ENCODE assay signal across 43 cellular contexts in the genomic region with DNA sequence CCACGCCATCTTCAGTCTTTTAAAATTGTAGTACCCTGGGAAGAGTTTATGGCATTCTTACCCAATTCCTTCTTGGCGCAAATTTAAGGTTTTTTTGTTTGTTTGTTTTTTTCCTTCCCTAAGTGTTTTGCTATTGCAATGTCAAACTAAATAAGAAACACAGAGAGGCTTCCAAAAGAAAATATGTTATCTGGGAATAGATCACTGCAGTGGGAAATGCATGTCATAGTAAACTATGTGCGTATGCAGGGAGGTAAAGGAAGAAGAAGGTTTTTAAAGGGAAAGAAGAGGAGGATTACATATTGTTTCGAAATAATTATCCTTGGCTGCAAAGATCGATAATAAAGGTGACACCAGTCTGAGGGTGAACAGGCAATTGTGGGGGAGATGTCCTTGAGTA. TPM values are rescaled to one million over a fixed set of nuclear protein-coding genes. Genes with fewer than 3 reads are reported as not detected.
"Had no signal": no experiment of that assay in that cellular context is flagged by ENCODE, and none has a peak within 500 bp of the region (broad histone marks: within the 10 kb centered on the region; RNA-seq: fewer than 3 reads in every experiment).

No MANE protein-coding gene starts in this region.

- H3K27ac ChIP-seq: adrenal gland, body of pancreas, epithelial cell of prostate, esophagus squamous epithelium, gastroesophageal sphincter, heart right ventricle, hepatocyte, WERI-Rb-1 had no signal

- H3K4me1 Mint-ChIP-seq: activated B cell treated with CpG ODN at 0.5 μM for 24 hours; activated CD8-positive, alpha-beta memory T cell treated with anti-CD3 and anti-CD28 coated beads, Interleukin-2, amount 10 ng/mL, durations not matched to agents 7 days and 5 days; activated naive CD4-positive, alpha-beta T cell treated with anti-CD3 and anti-CD28 coated beads, Interleukin-2, amount 50 U/mL, for 24 hours; activated naive CD8-positive, alpha-beta T cell treated with anti-CD3 and anti-CD28 coated beads, Interleukin-2, amount 50 U/mL, for 24 hours had no signal

- H3K4me3 Mint-ChIP-seq: activated B cell treated with CpG ODN at 0.5 μM for 24 hours; activated CD8-positive, alpha-beta memory T cell treated with anti-CD3 and anti-CD28 coated beads, Interleukin-2, amount 10 ng/mL, durations not matched to agents 7 days and 5 days; activated CD8-positive, alpha-beta T cell treated with anti-CD3 and anti-CD28 coated beads, Interleukin-2, amount 10 ng/mL, durations not matched to agents 7 days and 5 days; activated naive CD4-positive, alpha-beta T cell treated with anti-CD3 and anti-CD28 coated beads for 36 hours; activated naive CD4-positive, alpha-beta T cell treated with anti-CD3 and anti-CD28 coated beads, Interleukin-2, amount 50 U/mL, for 24 hours; activated naive CD8-positive, alpha-beta T cell treated with anti-CD3 and anti-CD28 coated beads for 36 hours; activated naive CD8-positive, alpha-beta T cell treated with anti-CD3 and anti-CD28 coated beads, Interleukin-2, amount 50 U/mL, for 24 hours; activated T-helper 1 cell treated with anti-CD3 and anti-CD28 coated beads, Interleukin-12 subunit alpha, Interleukin-12 subunit beta, Interleukin-2, Interleukin-4 antibody, amounts not matched to agents 30 ng/mL and 10 ng/mL and 1 ng/mL, durations not matched to agents 14 hours and 24 hours and 36 hours; effector memory CD8-positive, alpha-beta T cell; T-helper 2 cell treated with Interferon-gamma antibody and Interleukin-4, amounts not matched to agents 5 μg/mL and 100 μg/mL, for 36 hours had no signal

- H3K9me3 Mint-ChIP-seq: activated B cell treated with CpG ODN at 0.5 μM for 24 hours; activated naive CD4-positive, alpha-beta T cell treated with anti-CD3 and anti-CD28 coated beads for 36 hours; activated naive CD4-positive, alpha-beta T cell treated with anti-CD3 and anti-CD28 coated beads, Interleukin-2, amount 50 U/mL, for 24 hours; activated naive CD8-positive, alpha-beta T cell treated with anti-CD3 and anti-CD28 coated beads for 36 hours; activated naive CD8-positive, alpha-beta T cell treated with anti-CD3 and anti-CD28 coated beads, Interleukin-2, amount 50 U/mL, for 24 hours; activated T-helper 1 cell treated with anti-CD3 and anti-CD28 coated beads, Interleukin-12 subunit alpha, Interleukin-12 subunit beta, Interleukin-2, Interleukin-4 antibody, amounts not matched to agents 30 ng/mL and 10 ng/mL and 1 ng/mL, durations not matched to agents 14 hours and 24 hours and 36 hours; activated T-helper 2 cell treated with anti-CD3 and anti-CD28 coated beads, Interferon-gamma antibody, Interleukin-2, Interleukin-4, amounts not matched to agents 10 μg/mL and 5 μg/mL and 100 μg/mL, durations not matched to agents 14 hours and 24 hours and 36 hours; effector memory CD8-positive, alpha-beta T cell; T-helper 2 cell treated with Interferon-gamma antibody and Interleukin-4, amounts not matched to agents 5 μg/mL and 100 μg/mL, for 36 hours had no signal

- FAIRE-seq: colon, endothelial cell of umbilical vein had no signal

- H3K36me3 ChIP-seq: adrenal gland, esophagus squamous epithelium, gastroesophageal sphincter, heart right ventricle, WERI-Rb-1 had no signal

- DNase-seq: activated B cell treated with CpG ODN at 0.5 μM for 24 hours; activated CD4-positive, alpha-beta T cell treated with anti-CD3 and anti-CD28 coated beads for 48 hours; activated CD4-positive, alpha-beta T cell treated with anti-CD3 and anti-CD28 coated beads, Interleukin-2, amount 50 U/mL, for 1 hour; activated CD4-positive, alpha-beta T cell treated with anti-CD3 and anti-CD28 coated beads, Interleukin-2, amount 50 U/mL, for 48 hours; activated CD8-positive, alpha-beta memory T cell treated with anti-CD3 and anti-CD28 coated beads, Interleukin-2, amount 10 ng/mL, durations not matched to agents 7 days and 5 days; activated CD8-positive, alpha-beta memory T cell treated with anti-CD3 and anti-CD28 coated beads, Interleukin-2, amount 50 U/mL, for 4 hours; activated CD8-positive, alpha-beta T cell treated with anti-CD3 and anti-CD28 coated beads, Interleukin-2, amount 10 ng/mL, durations not matched to agents 7 days and 5 days; activated effector memory CD4-positive, alpha-beta T cell treated with anti-CD3 and anti-CD28 coated beads, Interleukin-2, amount 50 U/mL, for 16 hours; activated naive CD4-positive, alpha-beta T cell treated with anti-CD3 and anti-CD28 coated beads for 36 hours; activated naive CD8-positive, alpha-beta T cell treated with anti-CD3 and anti-CD28 coated beads for 36 hours; activated naive CD8-positive, alpha-beta T cell treated with anti-CD3 and anti-CD28 coated beads, Interleukin-2, amount 50 U/mL, for 24 hours; activated T-cell treated with anti-CD3 and anti-CD28 coated beads, Interleukin-2, amount 50 U/mL, for 1 hour; activated T-cell treated with anti-CD3 and anti-CD28 coated beads, Interleukin-2, amount 50 U/mL, for 48 hours; adrenal gland; amygdala; aorta; body of pancreas; caudate nucleus; cortex of kidney; dermis blood vessel endothelial cell; effector CD4-positive, alpha-beta T cell; effector memory CD8-positive, alpha-beta T cell; esophagus squamous epithelium; foreskin melanocyte; heart right ventricle; T1000; WERI-Rb-1 had no signal

- H3K9me3 ChIP-seq: adrenal gland, body of pancreas, esophagus squamous epithelium, gastroesophageal sphincter, heart right ventricle had no signal

- ATAC-seq: activated CD4-positive, CD25-positive, alpha-beta regulatory T cell treated with anti-CD3 and anti-CD28 coated beads, Interleukin-2, amount 50 U/mL, for 24 hours; activated CD8-positive, alpha-beta memory T cell treated with anti-CD3 and anti-CD28 coated beads, Interleukin-2, amount 10 ng/mL, durations not matched to agents 7 days and 5 days; activated CD8-positive, alpha-beta T cell treated with anti-CD3 and anti-CD28 coated beads, Interleukin-2, amount 10 ng/mL, durations not matched to agents 7 days and 5 days; activated naive CD8-positive, alpha-beta T cell treated with anti-CD3 and anti-CD28 coated beads, Interleukin-2, amount 50 U/mL, for 24 hours; body of pancreas; effector memory CD8-positive, alpha-beta T cell; gastroesophageal sphincter; heart right ventricle had no signal

- H3K27ac Mint-ChIP-seq: activated B cell treated with CpG ODN at 0.5 μM for 24 hours; activated CD8-positive, alpha-beta memory T cell treated with anti-CD3 and anti-CD28 coated beads, Interleukin-2, amount 10 ng/mL, durations not matched to agents 7 days and 5 days; activated CD8-positive, alpha-beta T cell treated with anti-CD3 and anti-CD28 coated beads, Interleukin-2, amount 10 ng/mL, durations not matched to agents 7 days and 5 days; activated naive CD4-positive, alpha-beta T cell treated with anti-CD3 and anti-CD28 coated beads for 36 hours; activated naive CD4-positive, alpha-beta T cell treated with anti-CD3 and anti-CD28 coated beads, Interleukin-2, amount 50 U/mL, for 24 hours; activated naive CD8-positive, alpha-beta T cell treated with anti-CD3 and anti-CD28 coated beads for 36 hours; activated naive CD8-positive, alpha-beta T cell treated with anti-CD3 and anti-CD28 coated beads, Interleukin-2, amount 50 U/mL, for 24 hours; activated T-helper 1 cell treated with anti-CD3 and anti-CD28 coated beads, Interleukin-12 subunit alpha, Interleukin-12 subunit beta, Interleukin-2, Interleukin-4 antibody, amounts not matched to agents 30 ng/mL and 10 ng/mL and 1 ng/mL, durations not matched to agents 14 hours and 24 hours and 36 hours; activated T-helper 2 cell treated with anti-CD3 and anti-CD28 coated beads, Interferon-gamma antibody, Interleukin-2, Interleukin-4, amounts not matched to agents 10 μg/mL and 5 μg/mL and 100 μg/mL, durations not matched to agents 14 hours and 24 hours and 36 hours; effector memory CD8-positive, alpha-beta T cell; T-helper 2 cell treated with Interferon-gamma antibody and Interleukin-4, amounts not matched to agents 5 μg/mL and 100 μg/mL, for 36 hours had no signal

- H3K4me1 ChIP-seq: adrenal gland, body of pancreas, gastroesophageal sphincter, heart right ventricle had no signal

- H3K36me3 Mint-ChIP-seq: activated CD8-positive, alpha-beta memory T cell treated with anti-CD3 and anti-CD28 coated beads, Interleukin-2, amount 10 ng/mL, durations not matched to agents 7 days and 5 days; activated naive CD4-positive, alpha-beta T cell treated with anti-CD3 and anti-CD28 coated beads, Interleukin-2, amount 50 U/mL, for 24 hours; activated naive CD8-positive, alpha-beta T cell treated with anti-CD3 and anti-CD28 coated beads for 36 hours had no signal

- H3K79me2 ChIP-seq: hepatocyte had no signal

- H3K4me2 ChIP-seq: hepatocyte had no signal

- H2AFZ ChIP-seq: hepatocyte had no signal

- H3K4me3 ChIP-seq: adrenal gland, body of pancreas, esophagus squamous epithelium, gastroesophageal sphincter, heart right ventricle, hepatocyte had no signal

- H3K27me3 ChIP-seq: body of pancreas had no signal

RNA-seq across cellular contexts. Expression of a gene that starts 16.7 kb away (rescaled TPM):
- total RNA-seq: activated B cell treated with CpG ODN at 0.5 μM for 24 hours; activated CD8-positive, alpha-beta memory T cell treated with anti-CD3 and anti-CD28 coated beads for 36 hours; activated CD8-positive, alpha-beta memory T cell treated with anti-CD3 and anti-CD28 coated beads, Interleukin-2, amount 10 ng/mL, durations not matched to agents 7 days and 5 days; activated CD8-positive, alpha-beta T cell treated with anti-CD3 and anti-CD28 coated beads, Interleukin-2, amount 10 ng/mL, durations not matched to agents 7 days and 5 days; activated naive CD4-positive, alpha-beta T cell treated with anti-CD3 and anti-CD28 coated beads for 36 hours; activated T-helper 1 cell treated with anti-CD3 and anti-CD28 coated beads, Interleukin-12 subunit alpha, Interleukin-12 subunit beta, Interleukin-2, Interleukin-4 antibody, amounts not matched to agents 30 ng/mL and 10 ng/mL and 1 ng/mL, durations not matched to agents 14 hours and 24 hours and 36 hours; activated T-helper 2 cell treated with anti-CD3 and anti-CD28 coated beads, Interferon-gamma antibody, Interleukin-2, Interleukin-4, amounts not matched to agents 10 μg/mL and 5 μg/mL and 100 μg/mL, durations not matched to agents 14 hours and 24 hours and 36 hours had no signal

RNA-seq across cellular contexts. Expression of a gene that starts 33.9 kb away (rescaled TPM):
- total RNA-seq: activated B cell treated with CpG ODN at 0.5 μM for 24 hours; activated CD8-positive, alpha-beta memory T cell treated with anti-CD3 and anti-CD28 coated beads for 36 hours; activated CD8-positive, alpha-beta memory T cell treated with anti-CD3 and anti-CD28 coated beads, Interleukin-2, amount 10 ng/mL, durations not matched to agents 7 days and 5 days; activated CD8-positive, alpha-beta T cell treated with anti-CD3 and anti-CD28 coated beads, Interleukin-2, amount 10 ng/mL, durations not matched to agents 7 days and 5 days; activated naive CD4-positive, alpha-beta T cell treated with anti-CD3 and anti-CD28 coated beads for 36 hours; activated naive CD8-positive, alpha-beta T cell treated with anti-CD3 and anti-CD28 coated beads for 36 hours; activated T-helper 1 cell treated with anti-CD3 and anti-CD28 coated beads, Interleukin-12 subunit alpha, Interleukin-12 subunit beta, Interleukin-2, Interleukin-4 antibody, amounts not matched to agents 30 ng/mL and 10 ng/mL and 1 ng/mL, durations not matched to agents 14 hours and 24 hours and 36 hours; activated T-helper 2 cell treated with anti-CD3 and anti-CD28 coated beads, Interferon-gamma antibody, Interleukin-2, Interleukin-4, amounts not matched to agents 10 μg/mL and 5 μg/mL and 100 μg/mL, durations not matched to agents 14 hours and 24 hours and 36 hours; adrenal gland; aorta; body of pancreas; chondrocyte; dermis blood vessel endothelial cell; endothelial cell of umbilical vein; esophagus squamous epithelium; fibroblast of lung; fibroblast of villous mesenchyme; gastroesophageal sphincter; glomerular endothelial cell; heart right ventricle; hepatocyte had no signal
- polyA plus RNA-seq: adrenal gland, aorta, endothelial cell of umbilical vein, esophagus, fibroblast of lung, heart right ventricle, hepatocyte had no signal

RNA-seq across cellular contexts. Expression of a gene that starts 53.9 kb away (rescaled TPM):
- total RNA-seq: activated B cell treated with CpG ODN at 0.5 μM for 24 hours; activated CD8-positive, alpha-beta memory T cell treated with anti-CD3 and anti-CD28 coated beads for 36 hours; activated CD8-positive, alpha-beta memory T cell treated with anti-CD3 and anti-CD28 coated beads, Interleukin-2, amount 10 ng/mL, durations not matched to agents 7 days and 5 days; activated CD8-positive, alpha-beta T cell treated with anti-CD3 and anti-CD28 coated beads, Interleukin-2, amount 10 ng/mL, durations not matched to agents 7 days and 5 days; activated naive CD4-positive, alpha-beta T cell treated with anti-CD3 and anti-CD28 coated beads for 36 hours; activated naive CD8-positive, alpha-beta T cell treated with anti-CD3 and anti-CD28 coated beads for 36 hours; activated T-helper 1 cell treated with anti-CD3 and anti-CD28 coated beads, Interleukin-12 subunit alpha, Interleukin-12 subunit beta, Interleukin-2, Interleukin-4 antibody, amounts not matched to agents 30 ng/mL and 10 ng/mL and 1 ng/mL, durations not matched to agents 14 hours and 24 hours and 36 hours; activated T-helper 2 cell treated with anti-CD3 and anti-CD28 coated beads, Interferon-gamma antibody, Interleukin-2, Interleukin-4, amounts not matched to agents 10 μg/mL and 5 μg/mL and 100 μg/mL, durations not matched to agents 14 hours and 24 hours and 36 hours; adrenal gland; aorta; body of pancreas; chondrocyte; dermis blood vessel endothelial cell; endothelial cell of umbilical vein; esophagus squamous epithelium; fibroblast of lung; fibroblast of villous mesenchyme; gastroesophageal sphincter; glomerular endothelial cell; heart right ventricle; hepatocyte had no signal
- polyA plus RNA-seq: adrenal gland, aorta, endothelial cell of umbilical vein, esophagus, fibroblast of lung, heart right ventricle, hepatocyte had no signal
